In genomic region chr18:11946756-11947155, GRCh38 we compare ENCODE assay signal across 8 cellular contexts. TPM values are rescaled to one million over a fixed set of nuclear protein-coding genes. Genes with fewer than 3 reads are reported as not detected.
DNase-seq lines count a peak whose midpoint lies in the region; ATAC-seq and TF ChIP-seq lines count a peak whose summit lies in the region.

No MANE protein-coding gene starts in this region.

- H3K9me3 ChIP-seq in hepatocyte (ENCODE audit: low read depth) (no peaks in the 10 kb centered on the region), spleen (no peaks in the 10 kb centered on the region)

- no peaks in the 10 kb centered on the region for H3K36me3 Mint-ChIP-seq in activated CD8-positive, alpha-beta memory T cell treated with anti-CD3 and anti-CD28 coated beads, Interleukin-2, amount 10 ng/mL, durations not matched to agents 7 days and 5 days
- H3K36me3 Mint-ChIP-seq in activated T-helper 17 cell treated with anti-CD3 and anti-CD28 coated beads, Interleukin-2, amount 50 U/mL, for 72 hours (ENCODE audit: low read depth): no peaks in the 10 kb centered on the region

- peaks cover 13% of the 10 kb centered on the region for H3K4me1 Mint-ChIP-seq in activated CD8-positive, alpha-beta memory T cell treated with anti-CD3 and anti-CD28 coated beads, Interleukin-2, amount 10 ng/mL, durations not matched to agents 7 days and 5 days
- H3K4me1 Mint-ChIP-seq in activated T-helper 17 cell treated with anti-CD3 and anti-CD28 coated beads, Interleukin-2, amount 50 U/mL, for 72 hours: peaks cover 4% of the 10 kb centered on the region

- DNase-seq in activated CD8-positive, alpha-beta memory T cell treated with anti-CD3 and anti-CD28 coated beads, Interleukin-2, amount 10 ng/mL, durations not matched to agents 7 days and 5 days: no peak
- DNase-seq in activated CD8-positive, alpha-beta memory T cell treated with anti-CD3 and anti-CD28 coated beads for 24 hours: no peak
- DNase-seq in hepatocyte (ENCODE audit: low spot score) (no peak), spleen (peak; percentile 34), NCI-H2227 treated with DMSO at 0.1 percent for 48 hours (lab: John Stamatoyannopoulos, UW) (no peak)

- H3K27me3 ChIP-seq in hepatocyte: no peaks in the 10 kb centered on the region
- no peaks in the 10 kb centered on the region for H3K27me3 ChIP-seq in spleen (replicated peaks in 1 of 7)

- no peaks in the 10 kb centered on the region for H3K9me2 ChIP-seq in hepatocyte (replicated peaks; ENCODE audit: insufficient read depth)

- H3K9me3 Mint-ChIP-seq in activated CD8-positive, alpha-beta memory T cell treated with anti-CD3 and anti-CD28 coated beads, Interleukin-2, amount 10 ng/mL, durations not matched to agents 7 days and 5 days (ENCODE audit: low read depth): no peaks in the 10 kb centered on the region
- H3K9me3 Mint-ChIP-seq in activated T-helper 17 cell treated with anti-CD3 and anti-CD28 coated beads, Interleukin-2, amount 50 U/mL, for 72 hours: no peaks in the 10 kb centered on the region

- H3K27ac ChIP-seq in hepatocyte (peak overlapping the region; percentile 94), spleen (peak overlapping the region; percentile 91 to 95 (median 94))

- H3K4me1 ChIP-seq in hepatocyte (ENCODE audit: insufficient read depth) (peaks cover 32% of the 10 kb centered on the region), spleen (peaks cover 6 to 24% (median 21%) of the 10 kb centered on the region in 6 donors)

- H3K4me2 ChIP-seq in hepatocyte: peak overlapping the region; percentile 74

- H4K20me1 ChIP-seq in hepatocyte (ENCODE audit: insufficient read depth, poor library complexity, severe bottlenecking): no peaks in the 10 kb centered on the region

- H3K36me3 ChIP-seq in hepatocyte (replicated peaks; ENCODE audit: insufficient read depth, low read depth) (no peaks in the 10 kb centered on the region), spleen (no peaks in the 10 kb centered on the region)

- H3K4me3 ChIP-seq in hepatocyte: no peak overlapping the region
- peak overlapping the region in 5 of 8 donors; percentile 36 to 71 (median 47) for H3K4me3 ChIP-seq in spleen

- no peaks in the 10 kb centered on the region for H3K79me2 ChIP-seq in hepatocyte

- intact Hi-C loops in spleen (cut with DNase I; ENCODE audit: low total_unique reads): loop anchor here (5.0 kb wide), 1 partner anchor 36 kb away; the partner anchor contains the start of gene IMPA2

- peak overlapping the region; percentile 36 for H3K27ac Mint-ChIP-seq in activated CD8-positive, alpha-beta memory T cell treated with anti-CD3 and anti-CD28 coated beads, Interleukin-2, amount 10 ng/mL, durations not matched to agents 7 days and 5 days
- peak overlapping the region; percentile 90 for H3K27ac Mint-ChIP-seq in activated T-helper 17 cell treated with anti-CD3 and anti-CD28 coated beads, Interleukin-2, amount 50 U/mL, for 72 hours

- peak overlapping the region; percentile 24 for H2AFZ ChIP-seq in hepatocyte

- TF ChIP-seq CTCF in hepatocyte (IDR thresholded peaks at IDR 0.05; ENCODE audit: poor library complexity) (no peak), spleen (IDR thresholded peaks at IDR 0.05 in 8 of 11, conservative IDR thresholded peaks at IDR 0.05 in 3 of 11) (no peak)

- CTCF ChIA-PET in activated CD8-positive, alpha-beta memory T cell treated with anti-CD3 and anti-CD28 coated beads, Interleukin-2, amount 10 ng/mL, durations not matched to agents 7 days and 5 days (lab: Charles Lee): interaction anchor here (0.5 to 3.6 kb wide), 5 partner anchors 9 to 81 kb away, joined by 4 to 18 read pairs (median 6); partner anchors contain the start of gene IMPA2

- ATAC-seq in activated CD8-positive, alpha-beta memory T cell treated with anti-CD3 and anti-CD28 coated beads, Interleukin-2, amount 10 ng/mL, durations not matched to agents 7 days and 5 days: no peak
- peak; percentile 31 for ATAC-seq in activated T-helper 17 cell treated with anti-CD3 and anti-CD28 coated beads, Interleukin-2, amount 50 U/mL, for 72 hours (replicated peaks)
- ATAC-seq in HG03460 (IDR thresholded peaks at IDR 0.05; ENCODE audit: unreplicated experiment) (no peak), GM21423 (IDR thresholded peaks at IDR 0.05; ENCODE audit: unreplicated experiment) (no peak)

- TF ChIP-seq POLR2A in spleen (IDR thresholded peaks at IDR 0.05): no peak

- WGBS in hepatocyte (ENCODE audit: low lambda C conversion rate, missing lambda C conversion rate): 34% methylated on average over 3 of the region's 3 CpGs
- 32 to 37% (median 35%) methylated on average over 3 of the region's 3 CpGs for WGBS in spleen, 5 donors

- no peaks in the 10 kb centered on the region for H3K27me3 Mint-ChIP-seq in activated CD8-positive, alpha-beta memory T cell treated with anti-CD3 and anti-CD28 coated beads, Interleukin-2, amount 10 ng/mL, durations not matched to agents 7 days and 5 days
- peaks cover 3% of the 10 kb centered on the region for H3K27me3 Mint-ChIP-seq in activated T-helper 17 cell treated with anti-CD3 and anti-CD28 coated beads, Interleukin-2, amount 50 U/mL, for 72 hours

- H3K4me3 Mint-ChIP-seq in activated CD8-positive, alpha-beta memory T cell treated with anti-CD3 and anti-CD28 coated beads, Interleukin-2, amount 10 ng/mL, durations not matched to agents 7 days and 5 days: peak overlapping the region; percentile 72
- H3K4me3 Mint-ChIP-seq in activated T-helper 17 cell treated with anti-CD3 and anti-CD28 coated beads, Interleukin-2, amount 50 U/mL, for 72 hours: peak overlapping the region; percentile 85

RNA-seq across cellular contexts. Expression of gene IMPA2, which starts 34.6 kb away (rescaled TPM):
- total RNA-seq in activated CD8-positive, alpha-beta memory T cell treated with anti-CD3 and anti-CD28 coated beads, Interleukin-2, amount 10 ng/mL, durations not matched to agents 7 days and 5 days: 10 to 100 TPM; 14.1 to 19.1 TPM
- 10 to 100 TPM; 18.3 to 23.7 TPM for total RNA-seq in activated T-helper 17 cell treated with anti-CD3 and anti-CD28 coated beads, Interleukin-2, amount 50 U/mL, for 72 hours
- total RNA-seq in hepatocyte (72.4 and 75.6 TPM in 2 replicates), spleen (10 to 100 TPM; 16.6 to 60.7 (median 44.4) TPM)
- polyA plus RNA-seq in hepatocyte (116 and 130 TPM in 2 replicates), spleen (10 to 100 TPM; 11.1 to 27.7 (median 16.4) TPM)

RNA-seq across cellular contexts. Expression of gene MPPE1, which starts 38.6 kb away (rescaled TPM):
- 10 to 100 TPM; 42.9 to 64.9 TPM for total RNA-seq in activated CD8-positive, alpha-beta memory T cell treated with anti-CD3 and anti-CD28 coated beads, Interleukin-2, amount 10 ng/mL, durations not matched to agents 7 days and 5 days
- 10 to 100 TPM; 34.4 to 38.1 TPM for total RNA-seq in activated T-helper 17 cell treated with anti-CD3 and anti-CD28 coated beads, Interleukin-2, amount 50 U/mL, for 72 hours
- 28.5 and 59.3 TPM in 2 replicates for total RNA-seq in hepatocyte
- polyA plus RNA-seq in hepatocyte: 45.5 and 52.7 TPM in 2 replicates
- 10 to 100 TPM; 44.9 to 89.9 (median 57.3) TPM for total RNA-seq in spleen
- 10 to 100 TPM; 29.7 to 46.6 (median 29.7) TPM for polyA plus RNA-seq in spleen
